In the genomic region with DNA sequence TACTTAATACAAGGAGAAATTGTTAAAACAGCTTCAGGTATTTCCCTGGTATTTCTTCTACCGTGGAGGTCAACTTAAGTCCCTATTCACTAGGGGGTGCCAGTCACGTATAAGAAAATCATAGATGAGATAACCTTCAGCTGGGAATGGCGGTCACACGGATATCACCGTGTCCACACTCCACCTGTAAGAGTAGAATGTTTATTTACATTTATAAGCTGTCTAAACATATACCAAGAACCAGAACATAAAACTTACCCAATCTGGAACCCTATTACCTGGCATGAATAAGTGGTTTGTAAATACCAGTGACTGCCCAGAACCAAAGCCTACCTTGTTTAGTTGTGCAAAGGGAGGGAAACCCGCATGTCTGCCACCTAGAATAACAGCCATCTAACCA, we compare ENCODE assay signal across 9 cellular contexts. TPM values are rescaled to one million over a fixed set of nuclear protein-coding genes. Genes with fewer than 3 reads are reported as not detected.
A peak's percentile ranks its signal among the peaks of the same experiment; 100 is the strongest.
DNase-seq lines count a peak whose midpoint lies in the region; ATAC-seq and TF ChIP-seq lines count a peak whose summit lies in the region.
"Had no signal": no experiment of that assay in that cellular context is flagged by ENCODE, and none has a peak within 500 bp of the region (broad histone marks: within the 10 kb centered on the region; RNA-seq: fewer than 3 reads in every experiment).

No MANE protein-coding gene starts in this region.

- H2BK15ac ChIP-seq in mesendoderm (replicated peaks; ENCODE audit: low read depth), result no peak overlapping the region

- no peaks in the 10 kb centered on the region for H3K79me1 ChIP-seq in mesendoderm (ENCODE audit: low read length)

- intact Hi-C loops in colonic mucosa (cut with DNase I), result no loop called here

- H2AK5ac ChIP-seq in mesendoderm (ENCODE audit: low read length), result no peak overlapping the region

- peak; percentile 55 for TF ChIP-seq CTCF in AG04449 (IDR thresholded peaks at IDR 0.05; ENCODE audit: insufficient read depth, low read length, missing control alignments)
- peak; percentile 58 for TF ChIP-seq CTCF in GM10266 (IDR thresholded peaks at IDR 0.05; ENCODE audit: control insufficient read depth, insufficient read depth, low read depth, missing control alignments)
- peak; percentile 30 for TF ChIP-seq CTCF in colonic mucosa (IDR thresholded peaks at IDR 0.05)

- no peak overlapping the region for H4K8ac ChIP-seq in mesendoderm (ENCODE audit: low read depth, low read length)

- no peaks in the 10 kb centered on the region for H3K9me3 ChIP-seq in colonic mucosa

- no peak overlapping the region for H3K4ac ChIP-seq in mesendoderm (ENCODE audit: low read depth, low read length)

- H2BK120ac ChIP-seq in mesendoderm (ENCODE audit: low read depth, low read length), result no peak overlapping the region

- DNase-seq in AG04449 (ENCODE audit: low read depth, low spot score) (peak; percentile 10), GM10266 (ENCODE audit: extremely low spot score) (peak; percentile 64), NCI-H146 (lab: John Stamatoyannopoulos, UW) (peak; percentile 93), T-helper 1 cell (peak in 4 of 5 donors; percentile 42 to 72 (median 52)), colonic mucosa (peak; percentile 64), mesendoderm (peak; percentile 86), middle frontal gyrus (ENCODE audit: extremely low spot score, low spot score) (no peak)

- H3K27ac ChIP-seq in colonic mucosa (no peak overlapping the region), mesendoderm (ENCODE audit: low read depth, low read length) (no peak overlapping the region)
- H3K27ac ChIP-seq: skin epidermis had no signal

- no peaks in the 10 kb centered on the region for H3K36me3 ChIP-seq in colonic mucosa
- no peaks in the 10 kb centered on the region for H3K36me3 ChIP-seq in mesendoderm (ENCODE audit: control insufficient read depth, insufficient read depth, low read length)

- no CpG with 5 or more reads among the region's 6 CpGs for WGBS in mesendoderm (ENCODE audit: extremely low coverage, insufficient coverage, low lambda C conversion rate)

- no peak overlapping the region for H3K4me3 ChIP-seq in AG04449 (ENCODE audit: low read depth, low read length)
- no peak overlapping the region for H3K4me3 ChIP-seq in colonic mucosa
- H3K4me3 ChIP-seq in mesendoderm (ENCODE audit: low read length), result no peak overlapping the region
- H3K4me3 ChIP-seq: skin epidermis had no signal

- CTCF ChIA-PET in AG04449 (lab: Yijun Ruan, JAX), result interaction anchor here (0.7 to 2.5 kb wide), 29 partner anchors 9 to 221 kb away, joined by 3 to 79 read pairs (median 6); a partner anchor contains a TSS

- H3K27me3 ChIP-seq in colonic mucosa (peaks cover 25% of the 10 kb centered on the region), mesendoderm (ENCODE audit: insufficient read depth, low read length, poor library complexity) (no peaks in the 10 kb centered on the region)

- H2BK5ac ChIP-seq in mesendoderm (ENCODE audit: low read length), result no peak overlapping the region

- H4K5ac ChIP-seq in mesendoderm (ENCODE audit: low read length), result no peak overlapping the region

- H3K4me2 ChIP-seq in mesendoderm (ENCODE audit: low read length), result no peak overlapping the region

- H3K4me1 ChIP-seq in colonic mucosa (no peaks in the 10 kb centered on the region), mesendoderm (ENCODE audit: control insufficient read depth, low read depth, low read length) (peaks cover 2% of the 10 kb centered on the region)

- no peak overlapping the region for H3K9ac ChIP-seq in colonic mucosa (ENCODE audit: low read depth in 2 of 2, low read length in 2 of 2)
- no peak overlapping the region for H3K9ac ChIP-seq in mesendoderm (ENCODE audit: low read length)

- POLR2A ChIA-PET in AG04449 (lab: Yijun Ruan, JAX), result no interaction called here

- peak; percentile 59 for ATAC-seq in HG02623 (IDR thresholded peaks at IDR 0.05; ENCODE audit: unreplicated experiment)

- no peak overlapping the region for H3K56ac ChIP-seq in mesendoderm (ENCODE audit: low read length)

- H3K23ac ChIP-seq in mesendoderm (ENCODE audit: low read length), result no peak overlapping the region

- no peak overlapping the region for H3K18ac ChIP-seq in mesendoderm (ENCODE audit: low read length)

- H3K79me2 ChIP-seq in mesendoderm (ENCODE audit: control insufficient read depth, insufficient read depth, low read length), result no peaks in the 10 kb centered on the region

RNA-seq across cellular contexts. Expression of a gene that starts 1.9 kb away (rescaled TPM):
- under 1 TPM; 0.30 to 0.66 TPM for total RNA-seq in colonic mucosa
- 4.4 TPM for polyA plus RNA-seq in mesendoderm (2013, experiment 1 of 2)
- polyA plus RNA-seq in mesendoderm (2013, experiment 2 of 2), result 4.7 TPM

RNA-seq across cellular contexts. Expression of a gene that starts 55.2 kb away (rescaled TPM):
- 10 to 100 TPM in 1 of 2 donors, 1 to 10 TPM in 1; 8.9 to 25.3 TPM for total RNA-seq in colonic mucosa
- polyA plus RNA-seq in mesendoderm (2013, experiment 1 of 2), result 48.2 TPM
- 49.4 TPM for polyA plus RNA-seq in mesendoderm (2013, experiment 2 of 2)
